ENCODE assay signal across 9 cellular contexts in the genomic region with DNA sequence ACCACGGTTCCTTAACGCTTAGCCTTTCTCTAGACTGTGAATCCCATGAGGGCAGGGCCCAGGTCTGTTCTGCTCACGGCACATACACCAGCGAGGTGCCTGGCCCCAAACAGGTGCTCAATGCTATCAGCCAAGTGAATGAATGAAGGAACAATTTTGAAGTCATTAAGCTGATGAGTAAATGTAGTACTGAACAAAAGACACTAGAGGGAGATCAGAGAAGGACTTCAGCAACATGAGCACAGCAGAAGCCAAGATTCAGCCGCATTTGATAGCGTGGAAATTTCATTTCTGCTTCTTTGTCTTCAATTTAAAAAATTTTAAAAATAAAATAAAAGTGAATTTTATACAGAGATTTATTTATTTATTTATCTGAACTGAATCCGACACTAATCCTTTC. TPM values are rescaled to one million over a fixed set of nuclear protein-coding genes. Genes with fewer than 3 reads are reported as not detected.
DNase-seq lines count a peak whose midpoint lies in the region; ATAC-seq, FAIRE-seq and TF ChIP-seq lines count a peak whose summit lies in the region.
"Had no signal": no experiment of that assay in that cellular context is flagged by ENCODE, and none has a peak within 500 bp of the region (broad histone marks: within the 10 kb centered on the region; RNA-seq: fewer than 3 reads in every experiment).

No MANE protein-coding gene starts in this region.

- H3K27me3 ChIP-seq in astrocyte (ENCODE audit: insufficient read depth, low read length) (no peaks in the 10 kb centered on the region), left lung (no peaks in the 10 kb centered on the region)

- H3K27ac Mint-ChIP-seq in astrocyte (ENCODE audit: unreplicated experiment) = no peak overlapping the region
- no peak overlapping the region for H3K27ac Mint-ChIP-seq in activated CD4-positive, alpha-beta memory T cell treated with anti-CD3 and anti-CD28 coated beads, Interleukin-2, amount 10 ng/mL, durations not matched to agents 7 days and 5 days
- H3K27ac Mint-ChIP-seq in activated CD4-positive, alpha-beta T cell treated with anti-CD3 and anti-CD28 coated beads, Interleukin-2, amount 10 ng/mL, durations not matched to agents 7 days and 5 days = no peak overlapping the region
- H3K27ac Mint-ChIP-seq: memory B cell had no signal

- TF ChIP-seq CTCF in astrocyte (IDR thresholded peaks at IDR 0.05; ENCODE audit: insufficient read depth, low read depth, low read length) = peak; percentile 34
- peak in 1 of 2 donors; percentile 15 for TF ChIP-seq CTCF in left lung (IDR thresholded peaks at IDR 0.05)

- CTCF ChIA-PET in activated CD4-positive, alpha-beta memory T cell treated with anti-CD3 and anti-CD28 coated beads, Interleukin-2, amount 10 ng/mL, durations not matched to agents 7 days and 5 days (lab: Charles Lee) = no interaction called here
- CTCF ChIA-PET in activated CD4-positive, alpha-beta T cell treated with anti-CD3 and anti-CD28 coated beads, Interleukin-2, amount 10 ng/mL, durations not matched to agents 7 days and 5 days (lab: Charles Lee) = interaction anchor here (0.5 kb wide), 1 partner anchor 141 kb away, joined by 3 read pairs; no protein-coding TSS in a partner anchor

- no peak overlapping the region for H3K9ac ChIP-seq in astrocyte (ENCODE audit: low read length)

- peaks cover 20% of the 10 kb centered on the region for H3K9me3 Mint-ChIP-seq in astrocyte (ENCODE audit: unreplicated experiment)
- peaks cover 9% of the 10 kb centered on the region for H3K9me3 Mint-ChIP-seq in activated CD4-positive, alpha-beta memory T cell treated with anti-CD3 and anti-CD28 coated beads, Interleukin-2, amount 10 ng/mL, durations not matched to agents 7 days and 5 days
- peaks cover 9% of the 10 kb centered on the region for H3K9me3 Mint-ChIP-seq in activated CD4-positive, alpha-beta T cell treated with anti-CD3 and anti-CD28 coated beads, Interleukin-2, amount 10 ng/mL, durations not matched to agents 7 days and 5 days

- H2AFZ ChIP-seq in astrocyte (ENCODE audit: low read depth, low read length) = no peak overlapping the region

- POLR2A ChIA-PET in activated CD4-positive, alpha-beta memory T cell treated with anti-CD3 and anti-CD28 coated beads, Interleukin-2, amount 10 ng/mL, durations not matched to agents 7 days and 5 days (lab: Charles Lee) = no interaction called here
- POLR2A ChIA-PET in activated CD4-positive, alpha-beta T cell treated with anti-CD3 and anti-CD28 coated beads, Interleukin-2, amount 10 ng/mL, durations not matched to agents 7 days and 5 days (lab: Charles Lee) = no interaction called here

- no peaks in the 10 kb centered on the region for H3K36me3 Mint-ChIP-seq in astrocyte (ENCODE audit: low read depth, unreplicated experiment)
- no peaks in the 10 kb centered on the region for H3K36me3 Mint-ChIP-seq in activated CD4-positive, alpha-beta memory T cell treated with anti-CD3 and anti-CD28 coated beads, Interleukin-2, amount 10 ng/mL, durations not matched to agents 7 days and 5 days (ENCODE audit: low read depth)
- H3K36me3 Mint-ChIP-seq in activated CD4-positive, alpha-beta T cell treated with anti-CD3 and anti-CD28 coated beads, Interleukin-2, amount 10 ng/mL, durations not matched to agents 7 days and 5 days (ENCODE audit: low read depth) = no peaks in the 10 kb centered on the region
- H3K36me3 Mint-ChIP-seq: memory B cell had no signal

- H3K36me3 ChIP-seq in astrocyte (ENCODE audit: insufficient read depth, low read length) = no peaks in the 10 kb centered on the region
- no peaks in the 10 kb centered on the region for H3K36me3 ChIP-seq in left lung

- H3K4me1 ChIP-seq in astrocyte (ENCODE audit: insufficient read depth, low read length) (no peaks in the 10 kb centered on the region), left lung (no peaks in the 10 kb centered on the region)

- no peaks in the 10 kb centered on the region for H3K27me3 Mint-ChIP-seq in astrocyte (ENCODE audit: low read depth, unreplicated experiment)
- no peaks in the 10 kb centered on the region for H3K27me3 Mint-ChIP-seq in activated CD4-positive, alpha-beta memory T cell treated with anti-CD3 and anti-CD28 coated beads, Interleukin-2, amount 10 ng/mL, durations not matched to agents 7 days and 5 days
- no peaks in the 10 kb centered on the region for H3K27me3 Mint-ChIP-seq in activated CD4-positive, alpha-beta T cell treated with anti-CD3 and anti-CD28 coated beads, Interleukin-2, amount 10 ng/mL, durations not matched to agents 7 days and 5 days
- H3K27me3 Mint-ChIP-seq: memory B cell had no signal

- peaks cover 10% of the 10 kb centered on the region for H3K9me3 ChIP-seq in astrocyte (ENCODE audit: insufficient read depth, low read depth, low read length)
- H3K9me3 ChIP-seq in left lung = peaks cover 0 to 19% of the 10 kb centered on the region in 2 donors

- H3K4me3 Mint-ChIP-seq in astrocyte (ENCODE audit: unreplicated experiment) = no peak overlapping the region
- no peak overlapping the region for H3K4me3 Mint-ChIP-seq in activated CD4-positive, alpha-beta memory T cell treated with anti-CD3 and anti-CD28 coated beads, Interleukin-2, amount 10 ng/mL, durations not matched to agents 7 days and 5 days
- H3K4me3 Mint-ChIP-seq in activated CD4-positive, alpha-beta T cell treated with anti-CD3 and anti-CD28 coated beads, Interleukin-2, amount 10 ng/mL, durations not matched to agents 7 days and 5 days = no peak overlapping the region
- H3K4me3 Mint-ChIP-seq: memory B cell had no signal

- no peaks in the 10 kb centered on the region for H3K79me2 ChIP-seq in astrocyte (ENCODE audit: insufficient read depth, low read length)

- H3K4me1 Mint-ChIP-seq in astrocyte (ENCODE audit: low read depth, unreplicated experiment) = no peaks in the 10 kb centered on the region
- H3K4me1 Mint-ChIP-seq in activated CD4-positive, alpha-beta memory T cell treated with anti-CD3 and anti-CD28 coated beads, Interleukin-2, amount 10 ng/mL, durations not matched to agents 7 days and 5 days = no peaks in the 10 kb centered on the region
- H3K4me1 Mint-ChIP-seq in activated CD4-positive, alpha-beta T cell treated with anti-CD3 and anti-CD28 coated beads, Interleukin-2, amount 10 ng/mL, durations not matched to agents 7 days and 5 days = no peaks in the 10 kb centered on the region
- H3K4me1 Mint-ChIP-seq: memory B cell had no signal

- no peaks in the 10 kb centered on the region for H4K20me1 ChIP-seq in astrocyte (ENCODE audit: insufficient read depth, low read length)

- no peak overlapping the region for H3K4me2 ChIP-seq in astrocyte (ENCODE audit: low read length)

- no peak for FAIRE-seq in astrocyte (lab: Jason Lieb, UNC)

- no peak overlapping the region for H3K27ac ChIP-seq in astrocyte (ENCODE audit: low read depth, low read length)
- no peak overlapping the region for H3K27ac ChIP-seq in left lung

- DNase-seq in DMS53 (lab: John Stamatoyannopoulos, UW) (peak; percentile 34), HuH-7 (ENCODE audit: low spot score) (peak; percentile 5), astrocyte (ENCODE audit: low read depth) (peak; percentile 4), left lung (no peak)
- no peak for DNase-seq in activated CD4-positive, alpha-beta memory T cell treated with anti-CD3 and anti-CD28 coated beads, Interleukin-2, amount 10 ng/mL, durations not matched to agents 7 days and 5 days
- no peak for DNase-seq in activated CD4-positive, alpha-beta T cell treated with anti-CD3 and anti-CD28 coated beads, Interleukin-2, amount 10 ng/mL, durations not matched to agents 7 days and 5 days

- ATAC-seq in left lung (peak; percentile 52), HG02623 (IDR thresholded peaks at IDR 0.05; ENCODE audit: unreplicated experiment) (no peak), GM19452 (IDR thresholded peaks at IDR 0.05; ENCODE audit: unreplicated experiment) (no peak)

- H3K4me3 ChIP-seq in astrocyte (ENCODE audit: insufficient read depth, low read depth, low read length) = no peak overlapping the region
- H3K4me3 ChIP-seq in left lung = no peak overlapping the region

- intact Hi-C loops in left lung (cut with DNase I) = no loop called here

RNA-seq across cellular contexts. Expression of a gene that starts 20.1 kb away (rescaled TPM):
- total RNA-seq in astrocyte (0.05 and 0.14 TPM in 2 replicates), left lung (1 to 10 TPM; 2.2 to 2.5 TPM)
- not detected for total RNA-seq in activated CD4-positive, alpha-beta memory T cell treated with anti-CD3 and anti-CD28 coated beads, Interleukin-2, amount 10 ng/mL, durations not matched to agents 7 days and 5 days
- not detected for total RNA-seq in activated CD4-positive, alpha-beta T cell treated with anti-CD3 and anti-CD28 coated beads, Interleukin-2, amount 10 ng/mL, durations not matched to agents 7 days and 5 days

Comparison
In these comparisons a context has a peak if more than half of its experiments do, and no peak if none do; other contexts are left out.
1. DNase-seq: peak in DMS53 (single experiment), HuH-7 (single experiment) and astrocyte (single experiment); none in left lung (0 of 2), activated CD4-positive, alpha-beta memory T cell treated with anti-CD3 and anti-CD28 coated beads, Interleukin-2, amount 10 ng/mL, durations not matched to agents 7 days and 5 days (single experiment) and activated CD4-positive, alpha-beta T cell treated with anti-CD3 and anti-CD28 coated beads, Interleukin-2, amount 10 ng/mL, durations not matched to agents 7 days and 5 days (single experiment).